8 cellular contexts compared by ENCODE assay signal in the genomic region with DNA sequence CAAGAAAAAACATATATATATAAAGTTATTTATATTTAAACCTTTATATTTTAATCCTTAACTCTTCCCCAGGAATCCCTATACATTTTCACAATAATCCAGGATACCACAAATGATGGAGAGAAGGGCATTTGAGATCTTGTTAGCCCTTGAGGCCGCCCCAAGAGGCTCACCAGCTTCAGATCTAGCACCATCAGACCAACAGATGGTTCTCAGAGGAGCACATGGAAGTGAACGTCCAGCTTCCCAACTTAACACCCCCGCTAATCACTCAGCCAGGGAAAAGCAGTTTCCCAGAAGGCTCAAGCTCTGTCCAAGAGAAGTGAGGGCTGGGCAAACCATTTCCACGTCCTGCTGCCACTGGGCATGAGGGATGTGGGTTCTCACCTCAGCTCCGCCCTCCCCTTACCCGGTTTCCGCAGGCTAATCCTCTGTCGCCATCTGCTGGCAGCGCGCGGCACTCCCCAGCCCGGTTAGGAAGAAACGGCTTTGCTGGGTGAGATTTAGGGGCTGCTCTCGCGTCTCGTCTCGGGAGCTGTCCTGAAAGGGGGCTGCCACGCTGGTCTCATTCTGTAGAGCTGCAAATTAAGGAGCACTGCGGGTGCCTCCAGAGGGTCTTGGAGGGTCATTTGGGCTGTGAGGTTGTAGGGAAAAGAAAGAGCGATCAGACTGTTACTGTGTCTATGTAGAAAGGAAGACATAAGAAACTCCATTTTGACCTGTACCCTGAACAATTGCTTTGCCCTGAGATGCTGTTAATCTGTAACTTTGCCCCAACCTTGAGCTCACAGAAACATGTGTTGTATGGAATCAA. TPM values are rescaled to one million over a fixed set of nuclear protein-coding genes. Genes with fewer than 3 reads are reported as not detected.
DNase-seq lines count a peak whose midpoint lies in the region; ATAC-seq and TF ChIP-seq lines count a peak whose summit lies in the region.

No MANE protein-coding gene starts in this region.

- no peak for TF ChIP-seq EP300 in esophagus muscularis mucosa (IDR thresholded peaks at IDR 0.05)

- TF ChIP-seq POLR2A in esophagus muscularis mucosa (IDR thresholded peaks at IDR 0.05; ENCODE audit: low read depth) = no peak

- no peaks in the 10 kb centered on the region for H3K9me3 ChIP-seq in CD8-positive, alpha-beta memory T cell (ENCODE audit: low read length)
- no peaks in the 10 kb centered on the region for H3K9me3 ChIP-seq in esophagus muscularis mucosa

- POLR2A ChIA-PET in CD8-positive, alpha-beta memory T cell (lab: Charles Lee) = no interaction called here

- peaks cover 7 to 13% (median 10%) of the 10 kb centered on the region in 3 donors for H3K4me1 Mint-ChIP-seq in CD8-positive, alpha-beta memory T cell
- H3K4me1 Mint-ChIP-seq in natural killer cell treated with Interleukin-12 subunit alpha and Interleukin-12 subunit beta and Interleukin-15 and Interleukin-18, amount 100 ng/mL, for 72 hours (ENCODE audit: low read depth in 2 of 2) = peaks cover 7 to 9% of the 10 kb centered on the region in 2 donors
- H3K4me1 Mint-ChIP-seq in stimulated activated memory B cell treated with anti-CD40 and anti-IgM and Interleukin-4, amounts not matched to agents 10 μg/mL and 1 μg/mL and 100 μg/mL, for 72 hours = peaks cover 12% of the 10 kb centered on the region

- TF ChIP-seq CTCF in esophagus muscularis mucosa (IDR thresholded peaks at IDR 0.05) = peak in 2 of 3 experiments; percentile 90 to 94

- peaks cover 6% of the 10 kb centered on the region for H3K36me3 ChIP-seq in CD8-positive, alpha-beta memory T cell (ENCODE audit: insufficient read depth, low read length)
- peaks cover 10 to 42% (median 13%) of the 10 kb centered on the region in 4 donors for H3K36me3 ChIP-seq in esophagus muscularis mucosa

- peaks cover 22 to 68% (median 31%) of the 10 kb centered on the region in 3 donors for H3K36me3 Mint-ChIP-seq in CD8-positive, alpha-beta memory T cell
- H3K36me3 Mint-ChIP-seq in natural killer cell treated with Interleukin-12 subunit alpha and Interleukin-12 subunit beta and Interleukin-15 and Interleukin-18, amount 100 ng/mL, for 72 hours = peaks cover 22% of the 10 kb centered on the region
- peaks cover 37% of the 10 kb centered on the region for H3K36me3 Mint-ChIP-seq in stimulated activated memory B cell treated with anti-CD40 and anti-IgM and Interleukin-4, amounts not matched to agents 10 μg/mL and 1 μg/mL and 100 μg/mL, for 72 hours

- peak overlapping the region in 4 of 7 donors; percentile 0 to 68 (median 52) for H3K4me3 Mint-ChIP-seq in CD8-positive, alpha-beta memory T cell
- peak overlapping the region; percentile 36 for H3K4me3 Mint-ChIP-seq in natural killer cell treated with Interleukin-12 subunit alpha and Interleukin-12 subunit beta and Interleukin-15 and Interleukin-18, amount 100 ng/mL, for 72 hours
- peak overlapping the region; percentile 55 for H3K4me3 Mint-ChIP-seq in stimulated activated memory B cell treated with anti-CD40 and anti-IgM and Interleukin-4, amounts not matched to agents 10 μg/mL and 1 μg/mL and 100 μg/mL, for 72 hours

- peaks cover 0 to 14% (median 2%) of the 10 kb centered on the region in 5 donors for H3K9me3 Mint-ChIP-seq in CD8-positive, alpha-beta memory T cell
- H3K9me3 Mint-ChIP-seq in natural killer cell treated with Interleukin-12 subunit alpha and Interleukin-12 subunit beta and Interleukin-15 and Interleukin-18, amount 100 ng/mL, for 72 hours = no peaks in the 10 kb centered on the region
- peaks cover 9% of the 10 kb centered on the region for H3K9me3 Mint-ChIP-seq in stimulated activated memory B cell treated with anti-CD40 and anti-IgM and Interleukin-4, amounts not matched to agents 10 μg/mL and 1 μg/mL and 100 μg/mL, for 72 hours

- peak; percentile 79 to 89 (median 83) for DNase-seq in CD8-positive, alpha-beta memory T cell
- peak; percentile 88 for DNase-seq in HT-29 (ENCODE audit: low spot score)
- peak; percentile 88 for DNase-seq in OCI-M1 (lab: John Stamatoyannopoulos, UW)
- peak; percentile 86 for DNase-seq in activated T-cell treated with anti-CD3 and anti-CD28 coated beads for 4 hours
- peak; percentile 94 for DNase-seq in esophagus muscularis mucosa (ENCODE audit: extremely low spot score)
- peak; percentile 91 for DNase-seq in natural killer cell treated with Interleukin-12 subunit alpha and Interleukin-12 subunit beta and Interleukin-15 and Interleukin-18, amount 100 ng/mL, for 72 hours (ENCODE audit: low spot score)

- no peak overlapping the region for H3K4me3 ChIP-seq in CD8-positive, alpha-beta memory T cell (ENCODE audit: low read length)
- peak overlapping the region in 3 of 4 donors; percentile 12 to 22 (median 15) for H3K4me3 ChIP-seq in esophagus muscularis mucosa

- ATAC-seq in GM21367 (IDR thresholded peaks at IDR 0.05; ENCODE audit: unreplicated experiment) = peak; percentile 96
- peak; percentile 98 to 99 for ATAC-seq in natural killer cell treated with Interleukin-12 subunit alpha and Interleukin-12 subunit beta and Interleukin-15 and Interleukin-18, amount 100 ng/mL, for 72 hours
- ATAC-seq in stimulated activated memory B cell treated with anti-CD40 and anti-IgM and Interleukin-4, amounts not matched to agents 10 μg/mL and 1 μg/mL and 100 μg/mL, for 72 hours = peak; percentile 97

- H3K27ac Mint-ChIP-seq in CD8-positive, alpha-beta memory T cell = peak overlapping the region in 5 of 8 donors; percentile 43 to 94 (median 81)
- peak overlapping the region in 1 of 2 donors; percentile 1 for H3K27ac Mint-ChIP-seq in natural killer cell treated with Interleukin-12 subunit alpha and Interleukin-12 subunit beta and Interleukin-15 and Interleukin-18, amount 100 ng/mL, for 72 hours
- peak overlapping the region; percentile 48 for H3K27ac Mint-ChIP-seq in stimulated activated memory B cell treated with anti-CD40 and anti-IgM and Interleukin-4, amounts not matched to agents 10 μg/mL and 1 μg/mL and 100 μg/mL, for 72 hours

- H3K4me1 ChIP-seq in CD8-positive, alpha-beta memory T cell (ENCODE audit: insufficient read depth, low read length) = peaks cover 4% of the 10 kb centered on the region
- H3K4me1 ChIP-seq in esophagus muscularis mucosa = peaks cover 0 to 10% (median 7%) of the 10 kb centered on the region in 4 donors

- CTCF ChIA-PET in CD8-positive, alpha-beta memory T cell (lab: Charles Lee) = interaction anchor here (0.7 to 2.3 kb wide), 30 partner anchors 9 to 553 kb away, joined by 3 to 33 read pairs (median 6); partner anchors contain the start of genes DTX4 and FAM111B

- intact Hi-C loops in esophagus muscularis mucosa (cut with DNase I) = loop anchor here (5.0 to 10.0 kb wide), 3 partner anchors 39 to 481 kb away; no protein-coding TSS in a partner anchor

- H3K27me3 Mint-ChIP-seq in CD8-positive, alpha-beta memory T cell = no peaks in the 10 kb centered on the region
- H3K27me3 Mint-ChIP-seq in natural killer cell treated with Interleukin-12 subunit alpha and Interleukin-12 subunit beta and Interleukin-15 and Interleukin-18, amount 100 ng/mL, for 72 hours = no peaks in the 10 kb centered on the region
- H3K27me3 Mint-ChIP-seq in stimulated activated memory B cell treated with anti-CD40 and anti-IgM and Interleukin-4, amounts not matched to agents 10 μg/mL and 1 μg/mL and 100 μg/mL, for 72 hours = no peaks in the 10 kb centered on the region

- WGBS in esophagus muscularis mucosa = 24% methylated on average over 9 of the region's 20 CpGs

- no peak overlapping the region for H3K27ac ChIP-seq in CD8-positive, alpha-beta memory T cell (ENCODE audit: low read depth, low read length)
- no peak overlapping the region for H3K27ac ChIP-seq in esophagus muscularis mucosa (replicated peaks in 1 of 4)

- no peaks in the 10 kb centered on the region for H3K27me3 ChIP-seq in CD8-positive, alpha-beta memory T cell (ENCODE audit: insufficient read depth, low read length, poor library complexity, severe bottlenecking)
- H3K27me3 ChIP-seq in esophagus muscularis mucosa = no peaks in the 10 kb centered on the region

RNA-seq across cellular contexts. Expression of gene FAM111A, which starts 6.8 kb away (rescaled TPM):
- total RNA-seq in CD8-positive, alpha-beta memory T cell = 10 to 100 TPM; 71.1 to 73.5 TPM
- 31.7 TPM for polyA plus RNA-seq in CD8-positive, alpha-beta memory T cell
- 43.6 and 51.9 TPM in 2 replicates for total RNA-seq in HT-29 (2014; rRNA removed; shearing (Covaris generic))
- total RNA-seq in esophagus muscularis mucosa = 10 to 100 TPM in 3 of 4 donors, 1 to 10 TPM in 1; 8.9 to 22.4 (median 17.6) TPM
- total RNA-seq in natural killer cell treated with Interleukin-12 subunit alpha and Interleukin-12 subunit beta and Interleukin-15 and Interleukin-18, amount 100 ng/mL, for 72 hours = 10 to 100 TPM; 69.7 to 79.6 TPM

RNA-seq across cellular contexts. Expression of gene FAM111B, which starts 28.8 kb away (rescaled TPM):
- total RNA-seq in CD8-positive, alpha-beta memory T cell = 10 to 100 TPM; 40.9 to 46.5 TPM
- 0.12 TPM for polyA plus RNA-seq in CD8-positive, alpha-beta memory T cell
- total RNA-seq in HT-29 (2014; rRNA removed; shearing (Covaris generic)) = 19.5 and 21.0 TPM in 2 replicates
- total RNA-seq in esophagus muscularis mucosa = under 1 TPM in 2 of 4 donors, not detected in 2; 0.13 to 0.46 TPM
- total RNA-seq in natural killer cell treated with Interleukin-12 subunit alpha and Interleukin-12 subunit beta and Interleukin-15 and Interleukin-18, amount 100 ng/mL, for 72 hours = 10 to 100 TPM; 26.7 to 33.0 TPM

RNA-seq across cellular contexts. Expression of gene DTX4, which starts 36.1 kb away (rescaled TPM):
- under 1 TPM; 0.24 to 0.38 TPM for total RNA-seq in CD8-positive, alpha-beta memory T cell
- polyA plus RNA-seq in CD8-positive, alpha-beta memory T cell = 0.98 TPM
- 20.8 and 22.6 TPM in 2 replicates for total RNA-seq in HT-29 (2014; rRNA removed; shearing (Covaris generic))
- 1 to 10 TPM; 3.1 to 8.8 (median 4.5) TPM for total RNA-seq in esophagus muscularis mucosa
- total RNA-seq in natural killer cell treated with Interleukin-12 subunit alpha and Interleukin-12 subunit beta and Interleukin-15 and Interleukin-18, amount 100 ng/mL, for 72 hours = under 1 TPM; 0.17 to 0.33 TPM

RNA-seq across cellular contexts. Expression of gene GLYATL1B, which starts 49.7 kb away (rescaled TPM):
- not detected for total RNA-seq in CD8-positive, alpha-beta memory T cell
- polyA plus RNA-seq in CD8-positive, alpha-beta memory T cell = not detected
- total RNA-seq in HT-29 (2014; rRNA removed; shearing (Covaris generic)) = not detected in 2 replicates
- total RNA-seq in esophagus muscularis mucosa = not detected
- total RNA-seq in natural killer cell treated with Interleukin-12 subunit alpha and Interleukin-12 subunit beta and Interleukin-15 and Interleukin-18, amount 100 ng/mL, for 72 hours = not detected

Comparison
In these comparisons a context has a peak if more than half of its experiments do, and no peak if none do; other contexts are left out.
1. RNA of gene FAM111B, which starts 28.8 kb away (total RNA-seq): 40.9 to 46.5 TPM in CD8-positive, alpha-beta memory T cell, 26.7 to 33.0 TPM in natural killer cell treated with Interleukin-12 subunit alpha and Interleukin-12 subunit beta and Interleukin-15 and Interleukin-18, amount 100 ng/mL, for 72 hours and 19.5 to 21.0 TPM in HT-29; 0.13 to 0.46 TPM in esophagus muscularis mucosa; every median in the first group is over 10 times any median in the second.
2. Peak in every context shown above with its lines, with median percentiles within 50 percentile points of each other: DNase-seq, H3K4me3 Mint-ChIP-seq and ATAC-seq.